ENCODE assay signal across 1 cellular context in the genomic region with DNA sequence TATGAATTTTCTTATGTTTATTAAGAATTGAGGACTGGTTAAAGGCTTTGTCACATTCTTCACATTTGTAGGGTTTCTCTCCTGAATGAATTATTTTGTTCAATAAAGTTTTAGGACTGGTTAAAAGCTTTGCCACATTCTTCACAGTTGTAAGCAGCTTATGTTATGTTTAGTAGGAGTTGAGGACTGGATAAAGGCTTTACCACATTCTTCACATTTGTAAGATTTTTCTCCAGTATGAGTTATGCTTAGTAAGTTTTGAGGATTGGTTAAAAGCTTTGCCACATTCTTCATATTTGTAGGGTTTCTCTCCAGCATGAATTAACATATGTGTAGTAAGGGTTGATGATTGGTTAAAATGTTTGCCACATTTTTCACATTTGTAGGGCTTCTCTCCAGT.
TF ChIP-seq lines count a peak whose summit lies in the region.

No MANE protein-coding gene starts in this region.

TF ChIP-seq in H1, 55 proteins besides CTCF, POLR2A, EP300 and RAD21:
- TF ChIP-seq TAF7 (optimal IDR thresholded peaks at IDR 0.05; ENCODE audit: borderline replicate concordance, low read depth, low read length) = no peak
- no peak for TF ChIP-seq HDAC6 (IDR thresholded peaks at IDR 0.05; ENCODE audit: low read depth, low read length)
- 0 out of 2 replicates have a peak, but pooled peaks have one; percentile 29 for TF ChIP-seq SP1 (IDR thresholded peaks at IDR 0.05; ENCODE audit: low read depth, low read length)
- TF ChIP-seq TEAD4 (IDR thresholded peaks at IDR 0.05; ENCODE audit: low read depth, low read length) = peak; percentile 74
- TF ChIP-seq CHD7 (IDR thresholded peaks at IDR 0.05; ENCODE audit: insufficient replicate concordance, low read length) = peak; percentile 86
- no peak for TF ChIP-seq BACH1 (IDR thresholded peaks at IDR 0.05; ENCODE audit: low read length)
